9 cellular contexts compared by ENCODE assay signal in genomic region chr1:231162300-231162969, GRCh38. TPM values are rescaled to one million over a fixed set of nuclear protein-coding genes. Genes with fewer than 3 reads are reported as not detected.
DNase-seq lines count a peak whose midpoint lies in the region; ATAC-seq, FAIRE-seq and TF ChIP-seq lines count a peak whose summit lies in the region.
"Had no signal": no experiment of that assay in that cellular context is flagged by ENCODE, and none has a peak within 500 bp of the region (broad histone marks: within the 10 kb centered on the region; RNA-seq: fewer than 3 reads in every experiment).

No MANE protein-coding gene starts in this region.

- H3K9me3 ChIP-seq in HUES64 (ENCODE audit: insufficient read depth, low read depth, low read length) (no peaks in the 10 kb centered on the region), pancreas (no peaks in the 10 kb centered on the region)

- WGBS in HUES64: under 1% methylated on average over 71 of the region's 71 CpGs
- 0 to 1% methylated on average over 49 to 71 of the region's 71 CpGs for WGBS in pancreas, 2 donors

- H3K4me3 ChIP-seq in HUES64 (ENCODE audit: low read length) (peak overlapping the region; percentile 50), pancreas (peak overlapping the region; percentile 23 to 56 (median 32))

- H3K9ac ChIP-seq in HUES64 (ENCODE audit: low read depth, low read length): no peak overlapping the region

- H3K9me3 Mint-ChIP-seq in Calu3 (ENCODE audit: low read depth, unreplicated experiment): no peaks in the 10 kb centered on the region
- H3K9me3 Mint-ChIP-seq in activated CD8-positive, alpha-beta memory T cell treated with anti-CD3 and anti-CD28 coated beads, Interleukin-2, amount 10 ng/mL, durations not matched to agents 7 days and 5 days (ENCODE audit: low read depth): no peaks in the 10 kb centered on the region

- 0 out of 2 replicates have a peak, but pooled peaks cover 5% of the 10 kb centered on the region for H3K4me1 ChIP-seq in HUES64 (ENCODE audit: insufficient read depth, low read length)
- H3K4me1 ChIP-seq in pancreas: peaks cover 0 to 14% (median 12%) of the 10 kb centered on the region in 3 donors

- H3K27ac ChIP-seq in HUES64 (ENCODE audit: low read depth, low read length) (no peak overlapping the region), pancreas (no peak overlapping the region)
- H3K27ac ChIP-seq: HL-60 had no signal

- H3K27me3 Mint-ChIP-seq in Calu3 (ENCODE audit: unreplicated experiment): peaks cover 76% of the 10 kb centered on the region
- peaks cover 76% of the 10 kb centered on the region for H3K27me3 Mint-ChIP-seq in activated CD8-positive, alpha-beta memory T cell treated with anti-CD3 and anti-CD28 coated beads, Interleukin-2, amount 10 ng/mL, durations not matched to agents 7 days and 5 days

- peaks cover 91% of the 10 kb centered on the region for H3K27me3 ChIP-seq in HUES64 (ENCODE audit: insufficient read depth, low read length)
- H3K27me3 ChIP-seq in pancreas: peaks cover 0 to 23% (median 0%) of the 10 kb centered on the region in 4 donors

- H3K4me3 Mint-ChIP-seq in Calu3 (ENCODE audit: low read depth, unreplicated experiment): peak overlapping the region; percentile 59
- no peak overlapping the region for H3K4me3 Mint-ChIP-seq in activated CD8-positive, alpha-beta memory T cell treated with anti-CD3 and anti-CD28 coated beads, Interleukin-2, amount 10 ng/mL, durations not matched to agents 7 days and 5 days

- no peak overlapping the region for H3K27ac Mint-ChIP-seq in Calu3 (ENCODE audit: unreplicated experiment)
- H3K27ac Mint-ChIP-seq in activated CD8-positive, alpha-beta memory T cell treated with anti-CD3 and anti-CD28 coated beads, Interleukin-2, amount 10 ng/mL, durations not matched to agents 7 days and 5 days: no peak overlapping the region

- no peaks in the 10 kb centered on the region for H3K4me1 Mint-ChIP-seq in Calu3 (ENCODE audit: low read depth, unreplicated experiment)
- peaks cover 2% of the 10 kb centered on the region for H3K4me1 Mint-ChIP-seq in activated CD8-positive, alpha-beta memory T cell treated with anti-CD3 and anti-CD28 coated beads, Interleukin-2, amount 10 ng/mL, durations not matched to agents 7 days and 5 days

- peak; percentile 49 for ATAC-seq in activated CD8-positive, alpha-beta memory T cell treated with anti-CD3 and anti-CD28 coated beads, Interleukin-2, amount 10 ng/mL, durations not matched to agents 7 days and 5 days
- ATAC-seq in pancreas: peak; percentile 85 to 91 (median 90)
- ATAC-seq in HG02798 (IDR thresholded peaks at IDR 0.05; ENCODE audit: poor library complexity, unreplicated experiment): no peak
- ATAC-seq in HG02610 (IDR thresholded peaks at IDR 0.05; ENCODE audit: unreplicated experiment): no peak

- BruUV-seq in Calu3 (replicated peaks; lab: Mats Ljungman, UMichigan): no TSS peak

- H3K36me3 ChIP-seq in HUES64 (ENCODE audit: insufficient read depth, low read length): no peaks in the 10 kb centered on the region
- H3K36me3 ChIP-seq in pancreas: no peaks in the 10 kb centered on the region

- FAIRE-seq in pancreas (lab: Jason Lieb, UNC): no peak

- DNase-seq in Calu3: peak; percentile 70
- DNase-seq in activated CD8-positive, alpha-beta memory T cell treated with anti-CD3 and anti-CD28 coated beads, Interleukin-2, amount 10 ng/mL, durations not matched to agents 7 days and 5 days: peak; percentile 49
- DNase-seq in germinal center (ENCODE audit: low spot score): peak; percentile 57
- DNase-seq in pancreas: peak; percentile 27 to 85 (median 64)
- no peak for DNase-seq in central memory CD4-positive, alpha-beta T cell

- no peaks in the 10 kb centered on the region for H3K36me3 Mint-ChIP-seq in Calu3 (ENCODE audit: insufficient read depth, unreplicated experiment)
- H3K36me3 Mint-ChIP-seq in activated CD8-positive, alpha-beta memory T cell treated with anti-CD3 and anti-CD28 coated beads, Interleukin-2, amount 10 ng/mL, durations not matched to agents 7 days and 5 days: no peaks in the 10 kb centered on the region

- intact Hi-C loops in Calu3 (cut with micrococcal nuclease; ENCODE audit: unreplicated experiment): no loop called here
- intact Hi-C loops in pancreas (cut with DNase I): no loop called here

- TF ChIP-seq CTCF in Calu3 (IDR thresholded peaks at IDR 0.05; ENCODE audit: unreplicated experiment) (no peak), pancreas (IDR thresholded peaks at IDR 0.05) (no peak)

- CTCF ChIA-PET in Calu3 (lab: Charles Lee): interaction anchor here (1.0 kb wide), 2 partner anchors 15 to 32 kb away, joined by 3 read pairs; no protein-coding TSS in a partner anchor
- CTCF ChIA-PET in activated CD8-positive, alpha-beta memory T cell treated with anti-CD3 and anti-CD28 coated beads, Interleukin-2, amount 10 ng/mL, durations not matched to agents 7 days and 5 days (lab: Charles Lee): no interaction called here

RNA-seq across cellular contexts. Expression of gene TRIM67, which starts 0.6 kb away (rescaled TPM):
- total RNA-seq in Calu3 (2022): 0.09 and 0.15 TPM in 2 replicates
- 0.05 TPM for polyA plus RNA-seq in HUES64 (2013, experiment 1 of 2)
- 0.06 TPM for polyA plus RNA-seq in HUES64 (2013, experiment 2 of 2)
- not detected for total RNA-seq in activated CD8-positive, alpha-beta memory T cell treated with anti-CD3 and anti-CD28 coated beads, Interleukin-2, amount 10 ng/mL, durations not matched to agents 7 days and 5 days
- under 1 TPM; under 0.01 to 0.09 (median 0.04) TPM for total RNA-seq in pancreas
- under 1 TPM; 0.05 to 0.08 TPM for polyA plus RNA-seq in pancreas

Comparison
In these comparisons a context has a peak if more than half of its experiments do, and no peak if none do; other contexts are left out.
1. ATAC-seq: peak in activated CD8-positive, alpha-beta memory T cell treated with anti-CD3 and anti-CD28 coated beads, Interleukin-2, amount 10 ng/mL, durations not matched to agents 7 days and 5 days (single experiment) and pancreas (4 of 4); none in HG02798 (single experiment) and HG02610 (single experiment).